ENCODE assay signal across 30 cellular contexts in the genomic region with DNA sequence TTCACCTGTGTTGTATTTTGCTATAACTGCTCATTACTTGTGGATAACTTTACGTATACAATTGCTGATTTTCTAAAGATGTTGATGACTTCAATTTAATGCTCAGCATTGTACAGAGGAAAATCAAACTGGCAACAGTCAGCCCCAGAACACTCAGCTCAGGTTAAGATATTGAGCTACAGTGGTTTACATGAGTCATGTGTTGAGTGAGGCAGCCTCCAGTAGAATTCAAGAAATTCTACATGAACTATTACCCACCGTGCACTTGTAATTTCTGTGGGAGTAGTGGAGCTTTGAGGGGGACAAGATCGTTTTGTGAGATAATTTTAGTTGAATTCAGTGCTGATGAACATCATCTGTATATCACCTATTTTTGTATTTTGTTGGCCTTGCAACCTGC.
DNase-seq lines count a peak whose midpoint lies in the region; ATAC-seq and TF ChIP-seq lines count a peak whose summit lies in the region.
"Had no signal": no experiment of that assay in that cellular context is flagged by ENCODE, and none has a peak within 500 bp of the region (broad histone marks: within the 10 kb centered on the region; RNA-seq: fewer than 3 reads in every experiment).

No MANE protein-coding gene starts in this region.

- intact Hi-C loops in psoas muscle (cut with DNase I): no loop called here

- no peak overlapping the region for H3K4me3 ChIP-seq in psoas muscle
- H3K4me3 ChIP-seq: right lobe of liver, upper lobe of right lung had no signal

- no peak overlapping the region for H3K4me3 Mint-ChIP-seq in endothelial cell (ENCODE audit: unreplicated experiment)
- H3K4me3 Mint-ChIP-seq: activated naive CD4-positive, alpha-beta T cell treated with anti-CD3 and anti-CD28 coated beads for 36 hours; activated T-cell treated with anti-CD3 and anti-CD28 coated beads, Interleukin-2, amount 50 U/mL, for 4 hours; CD4-positive, alpha-beta T cell; memory B cell; naive thymus-derived CD4-positive, alpha-beta T cell had no signal

- H3K27ac ChIP-seq in psoas muscle: peak overlapping the region; percentile 64
- H3K27ac ChIP-seq: right lobe of liver, upper lobe of right lung had no signal

- H3K9me3 Mint-ChIP-seq in endothelial cell (ENCODE audit: unreplicated experiment): no peaks in the 10 kb centered on the region
- H3K9me3 Mint-ChIP-seq: activated naive CD4-positive, alpha-beta T cell treated with anti-CD3 and anti-CD28 coated beads for 36 hours; activated T-cell treated with anti-CD3 and anti-CD28 coated beads, Interleukin-2, amount 50 U/mL, for 4 hours; CD4-positive, alpha-beta T cell; memory B cell; naive thymus-derived CD4-positive, alpha-beta T cell had no signal

- ATAC-seq in psoas muscle: peak in 2 of 4 donors; percentile 38 to 51
- ATAC-seq: activated T-cell treated with anti-CD3 and anti-CD28 coated beads, Interleukin-2, amount 50 U/mL, for 4 hours; naive thymus-derived CD4-positive, alpha-beta T cell; right lobe of liver; upper lobe of right lung had no signal

- WGBS in psoas muscle, 3 donors: 79 to 91% (median 89%) methylated on average over 3 of the region's 3 CpGs

- H3K27ac Mint-ChIP-seq in endothelial cell (ENCODE audit: unreplicated experiment): peak overlapping the region; percentile 78
- H3K27ac Mint-ChIP-seq: activated naive CD4-positive, alpha-beta T cell treated with anti-CD3 and anti-CD28 coated beads for 36 hours; CD4-positive, alpha-beta T cell; memory B cell; naive thymus-derived CD4-positive, alpha-beta T cell had no signal

- no peak for TF ChIP-seq CTCF in endothelial cell (IDR thresholded peaks at IDR 0.05; ENCODE audit: unreplicated experiment)
- TF ChIP-seq CTCF in psoas muscle (IDR thresholded peaks at IDR 0.05): no peak

- no peaks in the 10 kb centered on the region for H3K36me3 Mint-ChIP-seq in endothelial cell (ENCODE audit: low read depth, unreplicated experiment)

- no peaks in the 10 kb centered on the region for H3K9me3 ChIP-seq in psoas muscle
- H3K9me3 ChIP-seq: right lobe of liver, upper lobe of right lung had no signal

- peaks cover 8% of the 10 kb centered on the region for H3K27me3 Mint-ChIP-seq in endothelial cell (ENCODE audit: unreplicated experiment)
- H3K27me3 Mint-ChIP-seq: CD4-positive, alpha-beta T cell; memory B cell; naive thymus-derived CD4-positive, alpha-beta T cell had no signal

- H3K4me1 Mint-ChIP-seq in endothelial cell (ENCODE audit: unreplicated experiment): peaks cover 42% of the 10 kb centered on the region
- H3K4me1 Mint-ChIP-seq: memory B cell had no signal

- no peaks in the 10 kb centered on the region for H3K27me3 ChIP-seq in psoas muscle (ENCODE audit: insufficient read depth in 3 of 3, low read length in 2 of 3)
- H3K27me3 ChIP-seq: right lobe of liver, upper lobe of right lung had no signal

- peaks cover 0 to 42% of the 10 kb centered on the region in 2 donors for H3K36me3 ChIP-seq in psoas muscle (ENCODE audit: insufficient read depth in 1 of 2, low read depth in 1 of 2)

- DNase-seq in EH (ENCODE audit: low read depth) (peak; percentile 8), M059J (ENCODE audit: low read depth) (peak; percentile 60), endothelial cell (ENCODE audit: low spot score) (no peak), psoas muscle (no peak), AML-193 (lab: John Stamatoyannopoulos, UW) (no peak), SHP77 treated with DMSO at 0.1 percent for 48 hours (lab: John Stamatoyannopoulos, UW) (no peak), NCI-H2196 (lab: John Stamatoyannopoulos, UW; ENCODE audit: unreplicated experiment) (no peak), NCI-H1417 treated with DMSO at 0.1 percent for 48 hours (lab: John Stamatoyannopoulos, UW) (no peak)
- DNase-seq: activated CD4-positive, alpha-beta T cell treated with anti-CD3 and anti-CD28 coated beads for 1 hour; activated CD8-positive, alpha-beta memory T cell treated with anti-CD3 and anti-CD28 coated beads for 24 hours; activated naive CD4-positive, alpha-beta T cell treated with anti-CD3 and anti-CD28 coated beads for 36 hours; activated T-cell treated with anti-CD3 and anti-CD28 coated beads, Interleukin-2, amount 50 U/mL, for 4 hours; aorta; CD4-positive, alpha-beta T cell; cerebellar nuclear complex; DMS 273 treated with DMSO at 0.1 percent for 48 hours; erythroblast; GDM1; Karpas-422; naive thymus-derived CD4-positive, alpha-beta T cell; NCI-H1092; NCI-H2029; NCI-H226; NCI-H82; right lobe of liver; Right ventricle myocardium superior; stimulated activated CD8-positive, alpha-beta memory T cell treated with anti-CD3 and anti-CD28 coated beads, Interleukin-4, amount 100 ng/mL, for 48 hours; SW 1271; upper lobe of right lung had no signal

- peaks cover 13% of the 10 kb centered on the region for H3K4me1 ChIP-seq in psoas muscle
- H3K4me1 ChIP-seq: right lobe of liver had no signal

Comparison
In these comparisons a context has a peak if more than half of its experiments do, and no peak if none do; other contexts are left out.
1. DNase-seq: peak in EH (single experiment) and M059J (single experiment); none in endothelial cell (single experiment), psoas muscle (0 of 2), AML-193 (0 of 2), SHP77 treated with DMSO at 0.1 percent for 48 hours (single experiment), NCI-H2196 (single experiment) and NCI-H1417 treated with DMSO at 0.1 percent for 48 hours (single experiment).